22 cellular contexts compared by ENCODE assay signal in genomic region chr11:69114811-69115523, GRCh38. TPM values are rescaled to one million over a fixed set of nuclear protein-coding genes. Genes with fewer than 3 reads are reported as not detected.
DNase-seq lines count a peak whose midpoint lies in the region; ATAC-seq and TF ChIP-seq lines count a peak whose summit lies in the region.
"Had no signal": no experiment of that assay in that cellular context is flagged by ENCODE, and none has a peak within 500 bp of the region (broad histone marks: within the 10 kb centered on the region; RNA-seq: fewer than 3 reads in every experiment).

No MANE protein-coding gene starts in this region.

- no peaks in the 10 kb centered on the region for H3K36me3 Mint-ChIP-seq in endodermal cell (ENCODE audit: low read depth)
- no peaks in the 10 kb centered on the region for H3K36me3 Mint-ChIP-seq in T-helper 2 cell treated with Interferon-gamma antibody and Interleukin-4, amounts not matched to agents 5 μg/mL and 100 μg/mL, for 36 hours (ENCODE audit: low read depth)
- H3K36me3 Mint-ChIP-seq: naive B cell had no signal

- no peak overlapping the region for H3K9ac ChIP-seq in endodermal cell (ENCODE audit: extremely low read depth, low read length, poor library complexity, severe bottlenecking)

- no peaks in the 10 kb centered on the region for H3K4me1 Mint-ChIP-seq in endodermal cell
- H3K4me1 Mint-ChIP-seq in T-helper 2 cell treated with Interferon-gamma antibody and Interleukin-4, amounts not matched to agents 5 μg/mL and 100 μg/mL, for 36 hours (ENCODE audit: low read depth) = no peaks in the 10 kb centered on the region

- ATAC-seq in Right ventricle myocardium inferior = peak; percentile 68
- no peak for ATAC-seq in GM19328 (IDR thresholded peaks at IDR 0.05; ENCODE audit: unreplicated experiment)
- ATAC-seq in HG02885 (IDR thresholded peaks at IDR 0.05; ENCODE audit: poor library complexity, unreplicated experiment) = no peak

- no peaks in the 10 kb centered on the region for H3K27me3 Mint-ChIP-seq in endodermal cell (ENCODE audit: insufficient read depth)
- no peaks in the 10 kb centered on the region for H3K27me3 Mint-ChIP-seq in T-helper 2 cell treated with Interferon-gamma antibody and Interleukin-4, amounts not matched to agents 5 μg/mL and 100 μg/mL, for 36 hours (ENCODE audit: low read depth)
- H3K27me3 Mint-ChIP-seq: CD4-positive, CD25-positive, alpha-beta regulatory T cell had no signal

- DNase-seq in Right ventricle myocardium inferior (ENCODE audit: missing footprints) = peak; percentile 65
- DNase-seq in cardiac septum (ENCODE audit: low spot score) = no peak
- no peak for DNase-seq in endodermal cell
- DNase-seq in mucosa of gallbladder (ENCODE audit: low spot score) = peak; percentile 87
- DNase-seq in activated CD8-positive, alpha-beta memory T cell treated with anti-CD3 and anti-CD28 coated beads for 24 hours = no peak
- no peak for DNase-seq in T-helper 2 cell treated with Interferon-gamma antibody and Interleukin-4, amounts not matched to agents 5 μg/mL and 100 μg/mL, for 36 hours (ENCODE audit: low spot score)
- DNase-seq: activated CD4-positive, CD25-positive, alpha-beta regulatory T cell treated with anti-CD3 and anti-CD28 coated beads, Interleukin-2, amount 50 U/mL, for 72 hours; activated effector memory CD4-positive, alpha-beta T cell treated with anti-CD3 and anti-CD28 coated beads, Interleukin-2, amount 50 U/mL, for 16 hours; CD4-positive, CD25-positive, alpha-beta regulatory T cell; DMS79; IMR-90; naive B cell; NCI-H187 treated with DMSO at 0.1 percent for 48 hours; NCI-H446 treated with DMSO at 0.1 percent for 48 hours; T-helper 2 cell had no signal

- H3K27ac Mint-ChIP-seq in endodermal cell = peak overlapping the region; percentile 35
- no peak overlapping the region for H3K27ac Mint-ChIP-seq in T-helper 2 cell treated with Interferon-gamma antibody and Interleukin-4, amounts not matched to agents 5 μg/mL and 100 μg/mL, for 36 hours
- H3K27ac Mint-ChIP-seq: progenitor cell of endocrine pancreas had no signal

- no peak overlapping the region for H3K27ac ChIP-seq in endodermal cell (ENCODE audit: low read depth, low read length)
- H3K27ac ChIP-seq: cardiac muscle cell, gastroesophageal sphincter, SJCRH30, thoracic aorta had no signal

- peaks cover 10% of the 10 kb centered on the region for H3K9me3 Mint-ChIP-seq in endodermal cell
- H3K9me3 Mint-ChIP-seq in T-helper 2 cell treated with Interferon-gamma antibody and Interleukin-4, amounts not matched to agents 5 μg/mL and 100 μg/mL, for 36 hours = peaks cover 13% of the 10 kb centered on the region

- H3K36me3 ChIP-seq in endodermal cell (ENCODE audit: control insufficient read depth, insufficient read depth, low read length) = no peaks in the 10 kb centered on the region
- H3K36me3 ChIP-seq: cardiac muscle cell, SJCRH30, thoracic aorta had no signal

- WGBS in endodermal cell (ENCODE audit: insufficient coverage in 1 of 2, insufficient read length in 1 of 2), 2 experiments = 89 to 98% methylated on average over 14 to 21 of the region's 21 CpGs

- TF ChIP-seq CTCF in endodermal cell (conservative IDR thresholded peaks at IDR 0.05) = no peak

- peaks cover 8% of the 10 kb centered on the region for H3K9me3 ChIP-seq in endodermal cell (ENCODE audit: control insufficient read depth, low read length)
- H3K9me3 ChIP-seq: SJCRH30, thoracic aorta had no signal

- H3K4me1 ChIP-seq in endodermal cell (ENCODE audit: control insufficient read depth, insufficient read depth, low read length) = no peaks in the 10 kb centered on the region

- no peak overlapping the region for H3K4me3 Mint-ChIP-seq in endodermal cell
- H3K4me3 Mint-ChIP-seq in T-helper 2 cell treated with Interferon-gamma antibody and Interleukin-4, amounts not matched to agents 5 μg/mL and 100 μg/mL, for 36 hours = no peak overlapping the region
- H3K4me3 Mint-ChIP-seq: CD4-positive, CD25-positive, alpha-beta regulatory T cell had no signal

- intact Hi-C loops in Right ventricle myocardium inferior (cut with DNase I) (no loop called here), cardiac septum (cut with DNase I) (loop anchor here (2.0 to 10.0 kb wide), 2 partner anchors 52 to 130 kb away; no protein-coding TSS in a partner anchor)

- no peaks in the 10 kb centered on the region for H3K27me3 ChIP-seq in endodermal cell (ENCODE audit: control insufficient read depth, insufficient read depth, low read length, poor library complexity, severe bottlenecking)
- H3K27me3 ChIP-seq: cardiac muscle cell, gastroesophageal sphincter, SJCRH30 had no signal

- H3K4me3 ChIP-seq in endodermal cell (ENCODE audit: low read length) = no peak overlapping the region
- H3K4me3 ChIP-seq: cardiac muscle cell, gastroesophageal sphincter, SJCRH30 had no signal

RNA-seq across cellular contexts. Expression of gene SMIM38, which starts 40.8 kb away (rescaled TPM):
- total RNA-seq in Right ventricle myocardium inferior (0.11 TPM), cardiac septum (0.19 TPM), endodermal cell (under 1 TPM; 0.20 to 0.64 TPM), mucosa of gallbladder (0.40 TPM)
- polyA plus RNA-seq in endodermal cell (2013, experiment 1 of 2) = 0.18 TPM
- polyA plus RNA-seq in endodermal cell (2013, experiment 2 of 2) = not detected

Comparison
In these comparisons a context has a peak if more than half of its experiments do, and no peak if none do; other contexts are left out.
1. DNase-seq: peak in Right ventricle myocardium inferior (single experiment) and mucosa of gallbladder (single experiment); none in cardiac septum (single experiment), endodermal cell (single experiment), activated CD8-positive, alpha-beta memory T cell treated with anti-CD3 and anti-CD28 coated beads for 24 hours (single experiment) and T-helper 2 cell treated with Interferon-gamma antibody and Interleukin-4, amounts not matched to agents 5 μg/mL and 100 μg/mL, for 36 hours (single experiment).